In genomic region chr15:41104234-41104633, GRCh38 we compare ENCODE assay signal across 17 cellular contexts. TPM values are rescaled to one million over a fixed set of nuclear protein-coding genes. Genes with fewer than 3 reads are reported as not detected.
DNase-seq lines count a peak whose midpoint lies in the region; ATAC-seq, FAIRE-seq and TF ChIP-seq lines count a peak whose summit lies in the region.
"Had no signal": no experiment of that assay in that cellular context is flagged by ENCODE, and none has a peak within 500 bp of the region (broad histone marks: within the 10 kb centered on the region; RNA-seq: fewer than 3 reads in every experiment).

No MANE protein-coding gene starts in this region.

- no peak for FAIRE-seq in urothelium cell line (lab: Jason Lieb, UNC)
- FAIRE-seq: GM18507, kidney had no signal

- peak; percentile 12 for ATAC-seq in left lung
- ATAC-seq: stimulated activated naive B cell treated with anti-CD40 and anti-IgM and Interleukin-4, amounts not matched to agents 10 μg/mL and 1 μg/mL and 100 μg/mL, for 72 hours; T-cell had no signal

- intact Hi-C loops in left lung (cut with DNase I): no loop called here

- peaks cover 4 to 13% of the 10 kb centered on the region in 2 donors for H3K4me1 ChIP-seq in left lung

- TF ChIP-seq CTCF in cardiac fibroblast (IDR thresholded peaks at IDR 0.05; ENCODE audit: low read depth, low read length) (no peak), left lung (IDR thresholded peaks at IDR 0.05) (no peak)

- DNase-seq in COLO829 (ENCODE audit: low spot score) (peak; percentile 28), LHCN-M2 (ENCODE audit: low read depth) (peak; percentile 64), cardiac fibroblast (ENCODE audit: low read depth in 2 of 2) (peak; percentile 72 to 76), left lung (no peak), urothelium cell line (ENCODE audit: low spot score) (no peak), NCI-H1930 (lab: John Stamatoyannopoulos, UW) (no peak), OCI-M2 (lab: John Stamatoyannopoulos, UW; ENCODE audit: unreplicated experiment) (no peak), cerebellar cortex (ENCODE audit: low spot score) (no peak)
- DNase-seq: activated CD4-positive, alpha-beta T cell treated with anti-CD3 and anti-CD28 coated beads for 1 hour; C1 segment of cervical spinal cord; kidney; NCI-H2227 treated with DMSO at 0.1 percent for 48 hours; OCI-M1; stimulated activated naive B cell treated with anti-CD40 and anti-IgM and Interleukin-4, amounts not matched to agents 10 μg/mL and 1 μg/mL and 100 μg/mL, for 72 hours; T-cell had no signal

- no peaks in the 10 kb centered on the region for H3K27me3 ChIP-seq in left lung

- no peaks in the 10 kb centered on the region for H3K9me3 ChIP-seq in left lung

- no peak overlapping the region for H3K4me3 ChIP-seq in cardiac fibroblast (replicated peaks in 1 of 2; ENCODE audit: low read depth in 2 of 2, low read length in 2 of 2)
- no peak overlapping the region for H3K4me3 ChIP-seq in left lung
- H3K4me3 ChIP-seq: coronary artery had no signal

- peaks cover 0 to 14% of the 10 kb centered on the region in 2 donors for H3K36me3 ChIP-seq in left lung

- H3K27ac ChIP-seq in left lung: peak overlapping the region in 1 of 2 donors; percentile 28
- H3K27ac ChIP-seq: coronary artery had no signal

RNA-seq across cellular contexts. Expression of gene INO80, which starts 11.8 kb away (rescaled TPM):
- 16.7 and 17.1 TPM in 2 replicates for total RNA-seq in LHCN-M2 (2014; rRNA removed)
- 7.1 TPM for polyA plus RNA-seq in LHCN-M2 (2012)
- 10 to 100 TPM; 20.1 to 31.0 TPM for total RNA-seq in left lung

Comparison
In these comparisons a context has a peak if more than half of its experiments do, and no peak if none do; other contexts are left out.
1. DNase-seq: peak in COLO829 (single experiment), LHCN-M2 (single experiment) and cardiac fibroblast (2 of 2); none in left lung (0 of 2), urothelium cell line (single experiment), NCI-H1930 (0 of 2), OCI-M2 (single experiment) and cerebellar cortex (single experiment).